Comparison of ENCODE assay signal across 8 cellular contexts in the genomic region with DNA sequence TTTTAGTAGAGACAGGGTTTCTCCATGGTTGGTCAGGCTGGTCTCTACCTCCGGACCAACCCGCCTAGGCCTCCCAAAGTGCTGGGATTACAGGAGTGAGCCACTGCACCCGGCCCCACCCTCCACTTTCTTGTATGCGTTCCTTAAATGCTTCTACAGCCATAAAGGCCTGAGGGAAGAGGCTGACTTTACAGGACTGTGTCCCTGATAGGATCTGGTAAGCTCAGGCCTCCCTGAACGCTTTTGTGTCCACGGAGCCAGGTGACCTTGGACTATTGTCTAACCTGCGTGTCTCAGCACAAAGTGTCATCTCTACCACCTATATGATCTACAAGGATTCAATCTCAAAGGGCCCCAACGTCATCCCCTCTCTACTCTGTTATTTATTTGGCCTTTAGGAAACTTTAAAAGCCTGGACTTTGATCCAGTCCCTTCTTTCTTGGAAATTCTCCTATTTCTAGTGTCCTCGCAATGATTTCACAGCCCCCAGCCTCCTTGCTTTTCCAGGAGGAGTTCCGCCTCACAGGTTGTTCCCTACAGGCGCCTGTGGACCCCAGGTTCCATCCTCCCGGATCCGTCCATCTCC. TPM values are rescaled to one million over a fixed set of nuclear protein-coding genes. Genes with fewer than 3 reads are reported as not detected.
DNase-seq lines count a peak whose midpoint lies in the region; ATAC-seq and TF ChIP-seq lines count a peak whose summit lies in the region.

No MANE protein-coding gene starts in this region.

- H3K4me2 ChIP-seq in OCI-LY7 (ENCODE audit: low read length) (peak overlapping the region; percentile 78), neural progenitor cell (peak overlapping the region; percentile 92)

- peak overlapping the region; percentile 96 for H3K4me3 Mint-ChIP-seq in CD8-positive, alpha-beta T cell
- peak overlapping the region; percentile 95 for H3K4me3 Mint-ChIP-seq in neural progenitor cell

- no peaks in the 10 kb centered on the region for H3K27me3 ChIP-seq in CD8-positive, alpha-beta T cell (ENCODE audit: insufficient read depth, low read length)
- no peaks in the 10 kb centered on the region for H3K27me3 ChIP-seq in neural progenitor cell

- H4K20me1 ChIP-seq in OCI-LY7 (ENCODE audit: insufficient read depth, low read length) (no peaks in the 10 kb centered on the region), neural progenitor cell (ENCODE audit: low read depth) (peaks cover 14% of the 10 kb centered on the region)

- no peaks in the 10 kb centered on the region for H3K9me3 Mint-ChIP-seq in CD8-positive, alpha-beta T cell
- no peaks in the 10 kb centered on the region for H3K9me3 Mint-ChIP-seq in neural progenitor cell

- H3K27ac ChIP-seq in CD8-positive, alpha-beta T cell (ENCODE audit: low read depth, low read length) = peak overlapping the region; percentile 82
- H3K27ac ChIP-seq in OCI-LY7 (ENCODE audit: low read depth, low read length, poor library complexity, severe bottlenecking) (no peak overlapping the region), epithelial cell of prostate (peak overlapping the region; percentile 65), neural progenitor cell (no peak overlapping the region)

- CTCF ChIA-PET in CD8-positive, alpha-beta T cell (lab: Charles Lee) = no interaction called here
- CTCF ChIA-PET in OCI-LY7 (lab: Charles Lee; ENCODE audit: unreplicated experiment) = interaction anchor here (0.6 to 0.7 kb wide), 2 partner anchors 13 to 748 kb away, joined by 3 to 15 read pairs; no protein-coding TSS in a partner anchor

- peaks cover 13% of the 10 kb centered on the region for H3K79me2 ChIP-seq in OCI-LY7 (ENCODE audit: insufficient read depth, low read depth, low read length)
- H3K79me2 ChIP-seq in neural progenitor cell (ENCODE audit: low read depth) = peaks cover 26% of the 10 kb centered on the region

- intact Hi-C loops in CD8-positive, alpha-beta T cell (cut with DNase I, micrococcal nuclease) = loop anchor here (1.0 to 10.0 kb wide), 7 partner anchors 35 to 571 kb away; partner anchors contain the start of genes ZNF776 (in 2 of the 2), RPS5 (in 1 of the 2), ZNF417 (in 1 of the 2) and ZNF586 (in 1 of the 2)
- intact Hi-C loops in OCI-LY7 (cut with micrococcal nuclease; ENCODE audit: unreplicated experiment) = no loop called here

- peak overlapping the region; percentile 77 for H3K9ac ChIP-seq in neural progenitor cell

- TSS peak; percentile 56 for BruUV-seq in OCI-LY7 (replicated peaks; lab: Mats Ljungman, UMichigan)

- H3K9me3 ChIP-seq in CD8-positive, alpha-beta T cell (ENCODE audit: low read length) = no peaks in the 10 kb centered on the region
- H3K9me3 ChIP-seq in OCI-LY7 (ENCODE audit: low read length) (no peaks in the 10 kb centered on the region), neural progenitor cell (ENCODE audit: low read depth) (no peaks in the 10 kb centered on the region)

- peaks cover 38% of the 10 kb centered on the region for H3K36me3 Mint-ChIP-seq in CD8-positive, alpha-beta T cell
- peaks cover 24% of the 10 kb centered on the region for H3K36me3 Mint-ChIP-seq in neural progenitor cell

- peaks cover 3% of the 10 kb centered on the region for H3K36me3 ChIP-seq in CD8-positive, alpha-beta T cell (ENCODE audit: insufficient read depth, low read length)
- peaks cover 18% of the 10 kb centered on the region for H3K36me3 ChIP-seq in OCI-LY7 (ENCODE audit: insufficient read depth, low read length)
- no peaks in the 10 kb centered on the region for H3K36me3 ChIP-seq in neural progenitor cell

- H3K4me1 ChIP-seq in CD8-positive, alpha-beta T cell (ENCODE audit: insufficient read depth, low read length) = peaks cover 12% of the 10 kb centered on the region
- peaks cover 28% of the 10 kb centered on the region for H3K4me1 ChIP-seq in OCI-LY7 (ENCODE audit: insufficient read depth, low read length, poor library complexity, severe bottlenecking)
- no peaks in the 10 kb centered on the region for H3K4me1 ChIP-seq in neural progenitor cell

- peak overlapping the region; percentile 68 for H2AFZ ChIP-seq in OCI-LY7 (ENCODE audit: low read length)
- no peak overlapping the region for H2AFZ ChIP-seq in neural progenitor cell (replicated peaks)

- POLR2A ChIA-PET in CD8-positive, alpha-beta T cell (lab: Charles Lee) = interaction anchor here (0.8 to 1.3 kb wide), 3 partner anchors 45 to 272 kb away, joined by 3 to 7 read pairs (median 3); partner anchors contain the start of genes ZNF551 and ZNF586
- POLR2A ChIA-PET in OCI-LY7 (lab: Charles Lee) = no interaction called here

- no peaks in the 10 kb centered on the region for H3K27me3 Mint-ChIP-seq in CD8-positive, alpha-beta T cell (ENCODE audit: low read depth)
- H3K27me3 Mint-ChIP-seq in neural progenitor cell (ENCODE audit: insufficient read depth, low read depth) = no peaks in the 10 kb centered on the region

- no peaks in the 10 kb centered on the region for H3K9me2 ChIP-seq in OCI-LY7 (ENCODE audit: insufficient read depth, low read length)

- no peak for TF ChIP-seq CTCF in CD8-positive, alpha-beta T cell (IDR thresholded peaks at IDR 0.05)
- TF ChIP-seq CTCF in OCI-LY7 (conservative IDR thresholded peaks at IDR 0.05; ENCODE audit: low read length) (no peak), neural progenitor cell (IDR thresholded peaks at IDR 0.05) (no peak)

- ATAC-seq in CD8-positive, alpha-beta T cell = no peak
- no peak for ATAC-seq in GM21528 (IDR thresholded peaks at IDR 0.05; ENCODE audit: low FRiP score, unreplicated experiment)

- peak overlapping the region; percentile 94 for H3K27ac Mint-ChIP-seq in CD8-positive, alpha-beta T cell
- H3K27ac Mint-ChIP-seq in neural progenitor cell = peak overlapping the region; percentile 78

- peak overlapping the region; percentile 91 for H3K4me3 ChIP-seq in CD8-positive, alpha-beta T cell (ENCODE audit: low read depth, low read length)
- H3K4me3 ChIP-seq in OCI-LY7 (ENCODE audit: low read depth, low read length, poor library complexity, severe bottlenecking) (peak overlapping the region; percentile 96), neural progenitor cell (peak overlapping the region; percentile 78)

- peaks cover 49% of the 10 kb centered on the region for H3K4me1 Mint-ChIP-seq in CD8-positive, alpha-beta T cell (ENCODE audit: low read depth)
- H3K4me1 Mint-ChIP-seq in neural progenitor cell = peaks cover 20% of the 10 kb centered on the region

- peaks cover 7% of the 10 kb centered on the region for H3F3A ChIP-seq in neural progenitor cell (ENCODE audit: low read depth)

- DNase-seq in CD8-positive, alpha-beta T cell = no peak
- DNase-seq in OCI-LY7 (ENCODE audit: low spot score) = no peak
- DNase-seq in epithelial cell of prostate (ENCODE audit: low read depth, low spot score) = no peak
- DNase-seq in neural progenitor cell (ENCODE audit: low spot score) = no peak
- no peak for DNase-seq in NCI-H2081 treated with DMSO at 0.1 percent for 48 hours (lab: John Stamatoyannopoulos, UW)
- DNase-seq in stimulated activated naive CD4-positive, alpha-beta T cell (lab: John Stamatoyannopoulos, UW) = no peak
- DNase-seq in pons (ENCODE audit: low spot score) = no peak

RNA-seq across cellular contexts. Expression of gene ZNF552, which starts 0.7 kb away (rescaled TPM):
- 10 to 100 TPM; 14.3 to 18.6 TPM for total RNA-seq in CD8-positive, alpha-beta T cell
- total RNA-seq in OCI-LY7 (2014; rRNA removed; shearing (Covaris generic)) = 8.6 and 10.2 TPM in 2 replicates
- 11.4 and 12.5 TPM in 2 replicates for total RNA-seq in OCI-LY7 (2022)
- 5.5 and 11.3 TPM in 2 replicates for total RNA-seq in neural progenitor cell (ENCODE audit: low replicate concordance)

RNA-seq across cellular contexts. Expression of gene ZNF587B, which starts 16.1 kb away (rescaled TPM):
- total RNA-seq in CD8-positive, alpha-beta T cell = 10 to 100 TPM; 25.6 to 28.5 TPM
- 19.8 and 20.2 TPM in 2 replicates for total RNA-seq in OCI-LY7 (2014; rRNA removed; shearing (Covaris generic))
- total RNA-seq in OCI-LY7 (2022) = 24.6 and 25.8 TPM in 2 replicates
- 16.4 and 24.7 TPM in 2 replicates for total RNA-seq in neural progenitor cell (ENCODE audit: low replicate concordance)

RNA-seq across cellular contexts. Expression of gene ZNF587, which starts 35.6 kb away (rescaled TPM):
- total RNA-seq in CD8-positive, alpha-beta T cell = 10 to 100 TPM; 45.4 to 46.9 TPM
- 22.7 and 25.0 TPM in 2 replicates for total RNA-seq in OCI-LY7 (2014; rRNA removed; shearing (Covaris generic))
- total RNA-seq in OCI-LY7 (2022) (45.9 and 52.5 TPM in 2 replicates), neural progenitor cell (ENCODE audit: low replicate concordance) (30.4 and 48.2 TPM in 2 replicates)

RNA-seq across cellular contexts. Expression of gene ZNF586, which starts 44.5 kb away (rescaled TPM):
- total RNA-seq in CD8-positive, alpha-beta T cell = 10 to 100 TPM; 54.0 to 57.6 TPM
- 19.7 and 21.6 TPM in 2 replicates for total RNA-seq in OCI-LY7 (2014; rRNA removed; shearing (Covaris generic))
- total RNA-seq in OCI-LY7 (2022) = 23.8 and 25.2 TPM in 2 replicates
- 19.8 and 21.6 TPM in 2 replicates for total RNA-seq in neural progenitor cell (ENCODE audit: low replicate concordance)

Comparison
In these comparisons a context has a peak if more than half of its experiments do, and no peak if none do; other contexts are left out.
1. H3K27ac ChIP-seq: peak in CD8-positive, alpha-beta T cell (single experiment) and epithelial cell of prostate (single experiment); none in OCI-LY7 (single experiment) and neural progenitor cell (single experiment).
2. Peak in every context shown above with its lines, with median percentiles within 50 percentile points of each other: H3K4me3 ChIP-seq.